In genomic region chr1:194225781-194226180, GRCh38 we compare ENCODE assay signal across 10 cellular contexts.
DNase-seq lines count a peak whose midpoint lies in the region; ATAC-seq lines count a peak whose summit lies in the region.
"Had no signal": no experiment of that assay in that cellular context is flagged by ENCODE, and none has a peak within 500 bp of the region (broad histone marks: within the 10 kb centered on the region; RNA-seq: fewer than 3 reads in every experiment).

No MANE protein-coding gene starts in this region.

- no peaks in the 10 kb centered on the region; a peak in 2 of 22 replicates for H4K20me1 ChIP-seq in BLaER1 treated with 17β-estradiol and CSF1 and Interleukin-3, amounts not matched to agents 10 nM and 100 nM

- intact Hi-C loops in left colon (cut with DNase I, micrococcal nuclease) = no loop called here

- ATAC-seq in GM19438 (IDR thresholded peaks at IDR 0.05; ENCODE audit: low read depth, unreplicated experiment) (peak; percentile 92), HG03108 (IDR thresholded peaks at IDR 0.05; ENCODE audit: unreplicated experiment) (peak; percentile 88), left colon (no peak)

- peaks cover 0 to 28% (median 14%) of the 10 kb centered on the region in 10 experiments; a peak in 19 of 20 replicates for H3K4me1 ChIP-seq in BLaER1 treated with 17β-estradiol and CSF1 and Interleukin-3, amounts not matched to agents 10 nM and 100 nM

- no peaks in the 10 kb centered on the region for H3K36me3 ChIP-seq in BLaER1 treated with 17β-estradiol and CSF1 and Interleukin-3, amounts not matched to agents 10 nM and 100 nM

- H3K27me3 ChIP-seq in BLaER1 treated with 17β-estradiol and CSF1 and Interleukin-3, amounts not matched to agents 10 nM and 100 nM = peaks cover 0 to 93% (median 5%) of the 10 kb centered on the region in 11 experiments; a peak in 11 of 22 replicates

- peak; percentile 79 for DNase-seq in RPMI8226
- DNase-seq in left colon = no peak
- no peak for DNase-seq in NCI-H1436 (lab: John Stamatoyannopoulos, UW)
- DNase-seq in iPS-NIHi11 (ENCODE audit: low spot score) = no peak
- DNase-seq in SHP77 (lab: John Stamatoyannopoulos, UW) = no peak
- DNase-seq: glutamatergic neuron had no signal

- peaks cover 10 to 31% (median 15%) of the 10 kb centered on the region in 11 experiments; a peak in 20 of 22 replicates for H3K9me3 ChIP-seq in BLaER1 treated with 17β-estradiol and CSF1 and Interleukin-3, amounts not matched to agents 10 nM and 100 nM (replicated peaks in 1 of 11)

- peak overlapping the region; percentile 44 to 78 (median 61) for H3K4me2 ChIP-seq in BLaER1 treated with 17β-estradiol and CSF1 and Interleukin-3, amounts not matched to agents 10 nM and 100 nM

- H3K4me3 ChIP-seq in BLaER1 treated with 17β-estradiol and CSF1 and Interleukin-3, amounts not matched to agents 10 nM and 100 nM = no peak overlapping the region
- H3K4me3 ChIP-seq: SK-N-MC had no signal

- H3K27ac ChIP-seq in BLaER1 treated with 17β-estradiol and CSF1 and Interleukin-3, amounts not matched to agents 10 nM and 100 nM = peak overlapping the region in 3 of 11 experiments; percentile 12 to 61 (median 25); a peak in 3 of 22 replicates
- H3K27ac ChIP-seq: SK-N-MC had no signal

- H3K9ac ChIP-seq in BLaER1 treated with 17β-estradiol and CSF1 and Interleukin-3, amounts not matched to agents 10 nM and 100 nM = no peak overlapping the region; a peak in 2 of 22 replicates
